8 cellular contexts compared by ENCODE assay signal in the genomic region with DNA sequence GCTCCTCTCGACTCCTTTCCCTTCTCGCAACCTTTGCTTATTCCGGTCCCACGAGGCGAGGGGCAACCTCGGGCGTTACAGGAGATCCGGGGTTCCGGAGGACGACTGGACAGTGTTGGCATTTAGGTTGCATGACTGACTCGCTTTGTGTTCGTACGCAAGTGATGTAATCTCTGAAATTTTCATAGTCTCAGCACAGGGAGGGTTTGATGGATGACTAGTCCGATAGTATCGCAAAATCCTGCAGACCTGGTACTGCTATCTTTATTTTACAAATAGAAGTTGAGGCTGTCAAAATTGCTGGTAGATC. TPM values are rescaled to one million over a fixed set of nuclear protein-coding genes. Genes with fewer than 3 reads are reported as not detected.
DNase-seq lines count a peak whose midpoint lies in the region; ATAC-seq and TF ChIP-seq lines count a peak whose summit lies in the region.

No MANE protein-coding gene starts in this region.

- peak overlapping the region; percentile 71 for H3K27ac ChIP-seq in BLaER1
- H3K27ac ChIP-seq in KOPT-K1 (ENCODE audit: low read depth, low read length, poor library complexity, severe bottlenecking): peak overlapping the region; percentile 54
- peak overlapping the region in 45 of 59 donors; percentile 4 to 89 (median 63) for H3K27ac ChIP-seq in dorsolateral prefrontal cortex

- TF ChIP-seq CTCF in dorsolateral prefrontal cortex (IDR thresholded peaks at IDR 0.05 in 54 of 56, conservative IDR thresholded peaks at IDR 0.05 in 2 of 56; ENCODE audit: low read depth in 1 of 56, partially characterized antibody in 56 of 56) (no peak), GM10248 (IDR thresholded peaks at IDR 0.05; ENCODE audit: control extremely low read depth, extremely low read depth, low read depth, missing control alignments) (no peak)

- H3K27me3 ChIP-seq in BLaER1: no peaks in the 10 kb centered on the region
- no peaks in the 10 kb centered on the region for H3K27me3 ChIP-seq in dorsolateral prefrontal cortex

- H3K27ac Mint-ChIP-seq in natural killer cell treated with Interleukin-12 subunit alpha and Interleukin-12 subunit beta and Interleukin-15 and Interleukin-18, amount 100 ng/mL, for 72 hours: peak overlapping the region; percentile 91 to 92

- intact Hi-C loops in dorsolateral prefrontal cortex (cut with DNase I): loop anchor here (1.0 to 5.0 kb wide), 5 partner anchors 25 to 348 kb away; a partner anchor contains a TSS

- DNase-seq in dorsolateral prefrontal cortex (no peak), GM10248 (ENCODE audit: extremely low spot score) (no peak), UCSD-AML1 (lab: John Stamatoyannopoulos, UW; ENCODE audit: unreplicated experiment) (no peak)
- DNase-seq in natural killer cell treated with Interleukin-12 subunit alpha and Interleukin-12 subunit beta and Interleukin-15 and Interleukin-18, amount 100 ng/mL, for 72 hours (ENCODE audit: low spot score): no peak
- no peak for DNase-seq in activated CD4-positive, alpha-beta T cell treated with anti-CD3 and anti-CD28 coated beads, Interleukin-2, amount 50 U/mL, for 4 hours

- H3K36me3 Mint-ChIP-seq in natural killer cell treated with Interleukin-12 subunit alpha and Interleukin-12 subunit beta and Interleukin-15 and Interleukin-18, amount 100 ng/mL, for 72 hours: no peaks in the 10 kb centered on the region

- POLR2A ChIA-PET in GM10248 (lab: Yijun Ruan, JAX): interaction anchor here (0.6 to 2.2 kb wide), 9 partner anchors 9 to 348 kb away, joined by 3 to 21 read pairs (median 4); a partner anchor contains a TSS

- CTCF ChIA-PET in GM10248 (lab: Yijun Ruan, JAX): interaction anchor here (1.1 to 1.8 kb wide), 4 partner anchors 9 to 469 kb away, joined by 4 to 7 read pairs (median 6); no protein-coding TSS in a partner anchor

- peaks cover 64% of the 10 kb centered on the region for H4K20me1 ChIP-seq in BLaER1

- H3K9me3 ChIP-seq in BLaER1 (no peaks in the 10 kb centered on the region), KOPT-K1 (ENCODE audit: insufficient read depth, low read length, poor library complexity, severe bottlenecking) (no peaks in the 10 kb centered on the region)

- no peaks in the 10 kb centered on the region for H3K9me3 Mint-ChIP-seq in natural killer cell treated with Interleukin-12 subunit alpha and Interleukin-12 subunit beta and Interleukin-15 and Interleukin-18, amount 100 ng/mL, for 72 hours

- H3K4me3 ChIP-seq in BLaER1 (peak overlapping the region; percentile 95), dorsolateral prefrontal cortex (peak overlapping the region; percentile 65 to 100 (median 96))

- peak overlapping the region; percentile 86 for H3K9ac ChIP-seq in BLaER1

- H3K4me3 Mint-ChIP-seq in natural killer cell treated with Interleukin-12 subunit alpha and Interleukin-12 subunit beta and Interleukin-15 and Interleukin-18, amount 100 ng/mL, for 72 hours: peak overlapping the region; percentile 98

- peaks cover 47% of the 10 kb centered on the region for H3K36me3 ChIP-seq in BLaER1
- H3K36me3 ChIP-seq in KOPT-K1 (ENCODE audit: insufficient read depth, low read length): peaks cover 49% of the 10 kb centered on the region

- peaks cover 49% of the 10 kb centered on the region for H3K4me1 ChIP-seq in BLaER1

- H3K27me3 Mint-ChIP-seq in natural killer cell treated with Interleukin-12 subunit alpha and Interleukin-12 subunit beta and Interleukin-15 and Interleukin-18, amount 100 ng/mL, for 72 hours: no peaks in the 10 kb centered on the region

- peak overlapping the region; percentile 95 for H3K4me2 ChIP-seq in BLaER1

- ATAC-seq in natural killer cell treated with Interleukin-12 subunit alpha and Interleukin-12 subunit beta and Interleukin-15 and Interleukin-18, amount 100 ng/mL, for 72 hours: no peak
- ATAC-seq in HG03045 (IDR thresholded peaks at IDR 0.05; ENCODE audit: unreplicated experiment): no peak

- H3K4me1 Mint-ChIP-seq in natural killer cell treated with Interleukin-12 subunit alpha and Interleukin-12 subunit beta and Interleukin-15 and Interleukin-18, amount 100 ng/mL, for 72 hours (ENCODE audit: low read depth in 2 of 2): peaks cover 30 to 34% of the 10 kb centered on the region in 2 donors

RNA-seq across cellular contexts. Expression of a gene that starts 0.3 kb away (rescaled TPM):
- 10 to 100 TPM; 28.5 to 56.4 (median 38.5) TPM for total RNA-seq in dorsolateral prefrontal cortex
- 100 to 1,000 TPM in 1 of 2 donors, 10 to 100 TPM in 1; 72.7 to 119 TPM for total RNA-seq in natural killer cell treated with Interleukin-12 subunit alpha and Interleukin-12 subunit beta and Interleukin-15 and Interleukin-18, amount 100 ng/mL, for 72 hours

RNA-seq across cellular contexts. Expression of a gene that starts 0.7 kb away (rescaled TPM):
- 100 to 1,000 TPM; 108 to 189 (median 147) TPM for total RNA-seq in dorsolateral prefrontal cortex
- 100 to 1,000 TPM; 204 to 275 TPM for total RNA-seq in natural killer cell treated with Interleukin-12 subunit alpha and Interleukin-12 subunit beta and Interleukin-15 and Interleukin-18, amount 100 ng/mL, for 72 hours

RNA-seq across cellular contexts. Expression of a gene that starts 21.2 kb away (rescaled TPM):
- total RNA-seq in dorsolateral prefrontal cortex: 10 to 100 TPM; 11.7 to 52.8 (median 22.9) TPM
- total RNA-seq in natural killer cell treated with Interleukin-12 subunit alpha and Interleukin-12 subunit beta and Interleukin-15 and Interleukin-18, amount 100 ng/mL, for 72 hours: under 1 TPM in 1 of 2 donors, not detected in 1; 0.86 TPM

RNA-seq across cellular contexts. Expression of a gene that starts 23.9 kb away (rescaled TPM):
- 100 to 1,000 TPM in 106 of 120 experiments, 10 to 100 TPM in 14; 81.6 to 211 (median 120) TPM for total RNA-seq in dorsolateral prefrontal cortex
- not detected for total RNA-seq in natural killer cell treated with Interleukin-12 subunit alpha and Interleukin-12 subunit beta and Interleukin-15 and Interleukin-18, amount 100 ng/mL, for 72 hours

Comparison
In these comparisons a context has a peak if more than half of its experiments do, and no peak if none do; other contexts are left out.
1. RNA of a gene that starts 21.2 kb away (total RNA-seq): 11.7 to 52.8 TPM in dorsolateral prefrontal cortex; 0.86 TPM in natural killer cell treated with Interleukin-12 subunit alpha and Interleukin-12 subunit beta and Interleukin-15 and Interleukin-18, amount 100 ng/mL, for 72 hours; every median in the first group is over 4 times any median in the second.
2. Peak in every context shown above with its lines, with median percentiles within 50 percentile points of each other: H3K27ac ChIP-seq.